In the genomic region with DNA sequence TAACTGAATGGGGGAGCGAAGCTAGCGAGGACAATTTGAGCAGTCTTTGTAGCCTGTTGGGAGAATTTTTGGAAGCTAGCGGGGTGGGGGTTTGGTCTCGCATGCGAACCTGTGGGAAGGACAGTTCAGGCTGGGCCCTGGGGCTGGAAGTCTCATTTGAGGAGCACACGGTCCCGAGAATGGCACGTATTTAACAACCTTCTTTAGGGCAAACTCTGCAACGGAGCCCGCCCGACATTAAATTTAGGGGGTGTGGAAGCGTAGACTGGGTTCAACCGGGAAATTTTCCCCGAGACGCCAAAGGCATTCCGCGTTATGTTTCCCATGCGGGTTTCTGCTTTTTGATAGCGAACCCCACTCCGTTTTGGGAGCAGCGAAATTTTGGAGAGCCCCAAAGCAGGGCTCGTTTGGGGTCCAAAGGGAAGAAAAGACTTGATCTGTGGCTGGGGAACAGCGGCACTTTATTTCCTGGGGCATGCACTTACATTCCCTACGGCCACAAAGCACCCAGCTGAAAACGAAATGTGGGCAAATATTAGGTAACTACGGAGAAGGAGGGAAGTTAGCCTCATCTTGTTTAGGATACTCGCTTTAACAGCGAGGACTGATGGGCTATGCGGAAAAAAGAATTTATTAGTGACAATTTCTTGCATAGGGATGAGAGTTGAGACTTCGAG, we compare ENCODE assay signal across 9 cellular contexts. TPM values are rescaled to one million over a fixed set of nuclear protein-coding genes. Genes with fewer than 3 reads are reported as not detected.
A peak's percentile ranks its signal among the peaks of the same experiment; 100 is the strongest.
DNase-seq lines count a peak whose midpoint lies in the region; FAIRE-seq and TF ChIP-seq lines count a peak whose summit lies in the region.
"Had no signal": no experiment of that assay in that cellular context is flagged by ENCODE, and none has a peak within 500 bp of the region (broad histone marks: within the 10 kb centered on the region; RNA-seq: fewer than 3 reads in every experiment).

No MANE protein-coding gene starts in this region.

- TF ChIP-seq CTCF in endothelial cell of umbilical vein (IDR thresholded peaks at IDR 0.05; ENCODE audit: extremely low read depth in 1 of 2, insufficient read depth in 1 of 2, low read depth in 1 of 2, low read length in 2 of 2) = no peak
- TF ChIP-seq CTCF in transverse colon (IDR thresholded peaks at IDR 0.05) = no peak
- TF ChIP-seq CTCF in BE2C (IDR thresholded peaks at IDR 0.05; ENCODE audit: low read depth, low read length) = no peak

- peak overlapping the region; percentile 83 for H3K4me2 ChIP-seq in endothelial cell of umbilical vein (ENCODE audit: insufficient read depth, low read length)

- H3K27me3 Mint-ChIP-seq in activated CD4-positive, alpha-beta T cell treated with anti-CD3 and anti-CD28 coated beads, Interleukin-2, amount 10 ng/mL, durations not matched to agents 7 days and 5 days = peaks cover 8% of the 10 kb centered on the region

- no peak for DNase-seq in activated CD4-positive, alpha-beta T cell treated with anti-CD3 and anti-CD28 coated beads, Interleukin-2, amount 10 ng/mL, durations not matched to agents 7 days and 5 days
- no peak for DNase-seq in activated CD4-positive, alpha-beta T cell treated with anti-CD3 and anti-CD28 coated beads, Interleukin-2, amount 50 U/mL, for 1 hour
- DNase-seq in endothelial cell of umbilical vein (ENCODE audit: low read depth, low spot score) = peak; percentile 37
- no peak for DNase-seq in transverse colon
- DNase-seq in NCI-H69 (lab: John Stamatoyannopoulos, UW) = no peak
- DNase-seq in activated effector memory CD4-positive, alpha-beta T cell treated with anti-CD3 and anti-CD28 coated beads, Interleukin-2, amount 50 U/mL, for 16 hours = no peak
- no peak for DNase-seq in BE2C

- intact Hi-C loops in endothelial cell of umbilical vein (cut with micrococcal nuclease) (loop anchor here (1.0 kb wide), 1 partner anchor 922 kb away; no protein-coding TSS in a partner anchor), transverse colon (cut with DNase I; ENCODE audit: low total_unique reads) (no loop called here)

- H3K27me3 ChIP-seq in endothelial cell of umbilical vein (ENCODE audit: control insufficient read depth in 2 of 2, insufficient read depth in 2 of 2, low read length in 2 of 2) (no peaks in the 10 kb centered on the region), muscle layer of duodenum (ENCODE audit: low read depth, low read length) (peaks cover 46% of the 10 kb centered on the region), transverse colon (peaks cover 89% of the 10 kb centered on the region), BE2C (no peaks in the 10 kb centered on the region)

- dilution Hi-C loops in endothelial cell of umbilical vein (cut with MboI; ENCODE audit: extremely low pct_ligation_motif_present, low sequenced_read_pairs) = no loop called here

- TF ChIP-seq EP300 in transverse colon (IDR thresholded peaks at IDR 0.05; ENCODE audit: low read depth) = no peak

- H3K4me3 Mint-ChIP-seq in activated CD4-positive, alpha-beta T cell treated with anti-CD3 and anti-CD28 coated beads, Interleukin-2, amount 10 ng/mL, durations not matched to agents 7 days and 5 days = no peak overlapping the region

- TF ChIP-seq POLR2A in endothelial cell of umbilical vein (IDR thresholded peaks at IDR 0.05; ENCODE audit: low read depth, low read length) = no peak
- TF ChIP-seq POLR2A in transverse colon (IDR thresholded peaks at IDR 0.05) = no peak

- CTCF ChIA-PET in activated CD4-positive, alpha-beta T cell treated with anti-CD3 and anti-CD28 coated beads, Interleukin-2, amount 10 ng/mL, durations not matched to agents 7 days and 5 days (lab: Charles Lee) = no interaction called here
- CTCF ChIA-PET in endothelial cell of umbilical vein (lab: Charles Lee) = interaction anchor here (1.2 to 2.3 kb wide), 5 partner anchors 12 to 51 kb away, joined by 3 to 7 read pairs (median 6); no protein-coding TSS in a partner anchor

- peak; percentile 43 for FAIRE-seq in endothelial cell of umbilical vein (lab: Jason Lieb, UNC)
- FAIRE-seq: K562 had no signal

- peak overlapping the region; percentile 67 for H2AFZ ChIP-seq in endothelial cell of umbilical vein (ENCODE audit: low read depth, low read length)

- H3K4me3 ChIP-seq in endothelial cell of umbilical vein (replicated peaks in 1 of 3; ENCODE audit: insufficient read depth in 1 of 3, low read depth in 1 of 3, low read length in 3 of 3) (peak overlapping the region in 2 of 3 experiments; percentile 0 to 7), muscle layer of duodenum (ENCODE audit: low read depth in 1 of 2, low read length in 2 of 2) (peak overlapping the region; percentile 63 to 78), transverse colon (peak overlapping the region in 3 of 4 donors; percentile 30 to 48 (median 31)), BE2C (ENCODE audit: low read depth, low read length) (no peak overlapping the region)
- H3K4me3 ChIP-seq: K562 had no signal

- in situ Hi-C loops in transverse colon (cut with MboI; ENCODE audit: low pct_ligation_motif_present in 1 of 4, low pct_unique_long_range_greater_than_20kb in 1 of 4, low sequenced_read_pairs in 3 of 4) = no loop called here

- H3K79me2 ChIP-seq in endothelial cell of umbilical vein (ENCODE audit: control insufficient read depth, insufficient read depth, low read length) = no peaks in the 10 kb centered on the region

- H3K9me3 ChIP-seq in endothelial cell of umbilical vein (replicated peaks; ENCODE audit: control insufficient read depth, insufficient read depth, low read length) = no peaks in the 10 kb centered on the region
- H3K9me3 ChIP-seq in muscle layer of duodenum (ENCODE audit: control insufficient read depth in 1 of 2, low read length in 2 of 2) = no peaks in the 10 kb centered on the region
- no peaks in the 10 kb centered on the region for H3K9me3 ChIP-seq in transverse colon
- no peaks in the 10 kb centered on the region; the same call in 1 of the 2 replicates for H3K9me3 ChIP-seq in BE2C

- no peaks in the 10 kb centered on the region for H4K20me1 ChIP-seq in endothelial cell of umbilical vein (replicated peaks; ENCODE audit: control insufficient read depth, extremely low read depth, insufficient read depth, low read length)

- peak overlapping the region; percentile 54 for H3K27ac Mint-ChIP-seq in activated CD4-positive, alpha-beta T cell treated with anti-CD3 and anti-CD28 coated beads, Interleukin-2, amount 10 ng/mL, durations not matched to agents 7 days and 5 days

- peaks cover 2% of the 10 kb centered on the region for H3K4me1 Mint-ChIP-seq in activated CD4-positive, alpha-beta T cell treated with anti-CD3 and anti-CD28 coated beads, Interleukin-2, amount 10 ng/mL, durations not matched to agents 7 days and 5 days

- BruUV-seq in endothelial cell of umbilical vein (replicated peaks; lab: Mats Ljungman, UMichigan) = no TSS peak

- H3K36me3 Mint-ChIP-seq in activated CD4-positive, alpha-beta T cell treated with anti-CD3 and anti-CD28 coated beads, Interleukin-2, amount 10 ng/mL, durations not matched to agents 7 days and 5 days (ENCODE audit: low read depth) = no peaks in the 10 kb centered on the region

- WGBS in transverse colon (ENCODE audit: low coverage in 1 of 2), 2 donors = 13 to 21% methylated on average over 9 to 30 of the region's 30 CpGs

- H3K27ac ChIP-seq in endothelial cell of umbilical vein (ENCODE audit: insufficient read depth, low read depth, low read length) = no peak overlapping the region
- peak overlapping the region; percentile 72 for H3K27ac ChIP-seq in muscle layer of duodenum (ENCODE audit: low read length)
- H3K27ac ChIP-seq in transverse colon = peak overlapping the region in 3 of 4 donors; percentile 36 to 73 (median 59)

- no peaks in the 10 kb centered on the region for H3K9me3 Mint-ChIP-seq in activated CD4-positive, alpha-beta T cell treated with anti-CD3 and anti-CD28 coated beads, Interleukin-2, amount 10 ng/mL, durations not matched to agents 7 days and 5 days

- peak overlapping the region; percentile 20 for H3K9ac ChIP-seq in endothelial cell of umbilical vein (replicated peaks; ENCODE audit: extremely low read depth, insufficient read depth, low read length)

- H3K9me1 ChIP-seq in endothelial cell of umbilical vein (replicated peaks; ENCODE audit: control insufficient read depth, extremely low read depth, insufficient read depth, low read length) = no peaks in the 10 kb centered on the region

- H3K36me3 ChIP-seq in endothelial cell of umbilical vein (ENCODE audit: control insufficient read depth in 2 of 2, extremely low read depth in 1 of 2, insufficient read depth in 2 of 2, low read length in 2 of 2) (no peaks in the 10 kb centered on the region), muscle layer of duodenum (ENCODE audit: control insufficient read depth in 1 of 2, insufficient read depth in 2 of 2, low read length in 2 of 2) (no peaks in the 10 kb centered on the region), transverse colon (no peaks in the 10 kb centered on the region), BE2C (no peaks in the 10 kb centered on the region)

- POLR2A ChIA-PET in activated CD4-positive, alpha-beta T cell treated with anti-CD3 and anti-CD28 coated beads, Interleukin-2, amount 10 ng/mL, durations not matched to agents 7 days and 5 days (lab: Charles Lee) = no interaction called here
- POLR2A ChIA-PET in endothelial cell of umbilical vein (lab: Charles Lee) = interaction anchor here (0.7 to 1.1 kb wide), 2 partner anchors 32 to 35 kb away, joined by 3 to 4 read pairs; no protein-coding TSS in a partner anchor

- peaks cover 59% of the 10 kb centered on the region for H3K4me1 ChIP-seq in endothelial cell of umbilical vein (ENCODE audit: control insufficient read depth, extremely low read depth, insufficient read depth, low read length)
- H3K4me1 ChIP-seq in muscle layer of duodenum (ENCODE audit: control insufficient read depth in 1 of 2, insufficient read depth in 2 of 2, low read length in 2 of 2) = peaks cover 0 to 50% of the 10 kb centered on the region in 2 donors
- H3K4me1 ChIP-seq in transverse colon = peaks cover 20 to 57% (median 39%) of the 10 kb centered on the region in 4 donors
- peaks cover 13% of the 10 kb centered on the region for H3K4me1 ChIP-seq in BE2C

RNA-seq across cellular contexts. Expression of a gene that starts 35.3 kb away (rescaled TPM):
- not detected for total RNA-seq in activated CD4-positive, alpha-beta T cell treated with anti-CD3 and anti-CD28 coated beads, Interleukin-2, amount 10 ng/mL, durations not matched to agents 7 days and 5 days
- total RNA-seq in endothelial cell of umbilical vein (160 and 174 TPM in 2 replicates), transverse colon (100 to 1,000 TPM in 1 of 4 donors, 10 to 100 TPM in 3; 40.2 to 150 (median 83.7) TPM)
- 23.4 and 26.4 TPM in 2 replicates for polyA plus RNA-seq in endothelial cell of umbilical vein
- 37.4 and 43.7 TPM in 2 replicates for polyA plus RNA-seq in endothelial cell of umbilical vein (2011; cell fraction: cytosol; rRNA removed)
- 154 and 187 TPM in 2 replicates for polyA plus RNA-seq in endothelial cell of umbilical vein (2011; cell fraction: nucleus; rRNA removed)
- polyA plus RNA-seq in endothelial cell of umbilical vein (2012) = 57.7 and 61.6 TPM in 2 replicates
- polyA minus RNA-seq in endothelial cell of umbilical vein = 232 and 242 TPM in 2 replicates
- polyA minus RNA-seq in endothelial cell of umbilical vein (2011; cell fraction: cytosol; rRNA and poly(A)+ RNA removed) = 21.1 TPM
- 402 and 529 TPM in 2 replicates for polyA minus RNA-seq in endothelial cell of umbilical vein (2011; cell fraction: nucleus; rRNA and poly(A)+ RNA removed)
- 9.2 TPM for polyA plus RNA-seq in BE2C (2012; ENCODE audit: insufficient read depth, insufficient read length, low read depth)

Comparison
In these comparisons a context has a peak if more than half of its experiments do, and no peak if none do; other contexts are left out.
1. RNA of a gene that starts 35.3 kb away (total RNA-seq): 160 to 174 TPM in endothelial cell of umbilical vein and 40.2 to 150 TPM in transverse colon; not detected in activated CD4-positive, alpha-beta T cell treated with anti-CD3 and anti-CD28 coated beads, Interleukin-2, amount 10 ng/mL, durations not matched to agents 7 days and 5 days; every median in the first group is over 10 times any median in the second.